8 cellular contexts compared by ENCODE assay signal in the genomic region with DNA sequence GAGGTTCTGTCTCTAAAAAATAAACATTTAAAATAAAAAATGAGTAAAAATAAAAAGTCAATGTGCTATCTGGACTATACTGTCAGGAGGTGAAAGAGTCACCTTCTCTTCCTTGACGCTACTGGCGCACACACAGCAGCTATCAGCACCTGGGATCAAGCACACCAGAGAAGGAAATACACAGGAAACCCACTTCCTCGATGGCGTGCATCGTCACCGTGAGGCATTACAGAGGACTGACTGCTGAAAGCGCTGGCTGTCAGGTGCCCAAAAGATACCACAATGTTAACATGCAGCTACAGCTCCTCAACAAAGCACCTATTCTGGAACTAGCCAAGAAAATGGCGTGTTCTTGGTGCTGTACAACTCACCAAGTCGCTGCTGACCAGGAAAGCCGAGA. TPM values are rescaled to one million over a fixed set of nuclear protein-coding genes. Genes with fewer than 3 reads are reported as not detected.
A peak's percentile ranks its signal among the peaks of the same experiment; 100 is the strongest.
DNase-seq lines count a peak whose midpoint lies in the region; ATAC-seq lines count a peak whose summit lies in the region.

No MANE protein-coding gene starts in this region.

- DNase-seq in KBM-7 = peak; percentile 55
- peak; percentile 92 for DNase-seq in activated CD8-positive, alpha-beta T cell treated with anti-CD3 and anti-CD28 coated beads, Interleukin-2, amount 10 ng/mL, durations not matched to agents 7 days and 5 days
- DNase-seq in effector CD4-positive, alpha-beta T cell = peak; percentile 84
- peak; percentile 55 for DNase-seq in stimulated activated CD4-positive, alpha-beta T cell treated with anti-CD3 and anti-CD28 coated beads, Interleukin-4, amount 100 ng/mL, for 1 hour
- no peak for DNase-seq in putamen (ENCODE audit: low spot score)

- CTCF ChIA-PET in activated CD8-positive, alpha-beta T cell treated with anti-CD3 and anti-CD28 coated beads, Interleukin-2, amount 10 ng/mL, durations not matched to agents 7 days and 5 days (lab: Charles Lee) = interaction anchor here (1.4 to 1.8 kb wide), 2 partner anchors 11 to 23 kb away, joined by 5 to 7 read pairs; no protein-coding TSS in a partner anchor

- POLR2A ChIA-PET in activated CD8-positive, alpha-beta T cell treated with anti-CD3 and anti-CD28 coated beads, Interleukin-2, amount 10 ng/mL, durations not matched to agents 7 days and 5 days (lab: Charles Lee) = interaction anchor here (0.6 to 1.7 kb wide), 10 partner anchors 18 to 88 kb away, joined by 3 to 11 read pairs (median 4); partner anchors contain the start of gene MED26

- peak overlapping the region; percentile 99 for H3K27ac Mint-ChIP-seq in activated CD8-positive, alpha-beta T cell treated with anti-CD3 and anti-CD28 coated beads, Interleukin-2, amount 10 ng/mL, durations not matched to agents 7 days and 5 days

- peak; percentile 99 for ATAC-seq in activated CD8-positive, alpha-beta T cell treated with anti-CD3 and anti-CD28 coated beads, Interleukin-2, amount 10 ng/mL, durations not matched to agents 7 days and 5 days
- no peak for ATAC-seq in HG02642 (IDR thresholded peaks at IDR 0.05; ENCODE audit: poor library complexity, unreplicated experiment)
- ATAC-seq in GM19351 (IDR thresholded peaks at IDR 0.05; ENCODE audit: unreplicated experiment) = no peak
- no peak for ATAC-seq in HG03039 (IDR thresholded peaks at IDR 0.05; ENCODE audit: unreplicated experiment)

- in situ Hi-C loops in KBM-7 (cut with MboI; ENCODE audit: low pct_unique_long_range_greater_than_20kb, low sequenced_read_pairs) = no loop called here

- peaks cover 55% of the 10 kb centered on the region for H3K4me1 Mint-ChIP-seq in activated CD8-positive, alpha-beta T cell treated with anti-CD3 and anti-CD28 coated beads, Interleukin-2, amount 10 ng/mL, durations not matched to agents 7 days and 5 days (ENCODE audit: low read depth)

- peaks cover 73% of the 10 kb centered on the region for H3K36me3 Mint-ChIP-seq in activated CD8-positive, alpha-beta T cell treated with anti-CD3 and anti-CD28 coated beads, Interleukin-2, amount 10 ng/mL, durations not matched to agents 7 days and 5 days (ENCODE audit: low read depth)

- peak overlapping the region; percentile 74 for H3K4me3 Mint-ChIP-seq in activated CD8-positive, alpha-beta T cell treated with anti-CD3 and anti-CD28 coated beads, Interleukin-2, amount 10 ng/mL, durations not matched to agents 7 days and 5 days

- no peaks in the 10 kb centered on the region for H3K27me3 Mint-ChIP-seq in activated CD8-positive, alpha-beta T cell treated with anti-CD3 and anti-CD28 coated beads, Interleukin-2, amount 10 ng/mL, durations not matched to agents 7 days and 5 days (ENCODE audit: low read depth)

- H3K9me3 Mint-ChIP-seq in activated CD8-positive, alpha-beta T cell treated with anti-CD3 and anti-CD28 coated beads, Interleukin-2, amount 10 ng/mL, durations not matched to agents 7 days and 5 days (ENCODE audit: insufficient read depth) = no peaks in the 10 kb centered on the region

RNA-seq across cellular contexts. Expression of gene SLC35E1, which starts 6.1 kb away (rescaled TPM):
- 10 to 100 TPM; 55.6 to 61.9 TPM for total RNA-seq in activated CD8-positive, alpha-beta T cell treated with anti-CD3 and anti-CD28 coated beads, Interleukin-2, amount 10 ng/mL, durations not matched to agents 7 days and 5 days

RNA-seq across cellular contexts. Expression of gene CHERP, which starts 23.9 kb away (rescaled TPM):
- 10 to 100 TPM; 60.0 to 60.8 TPM for total RNA-seq in activated CD8-positive, alpha-beta T cell treated with anti-CD3 and anti-CD28 coated beads, Interleukin-2, amount 10 ng/mL, durations not matched to agents 7 days and 5 days
